Comparison of ENCODE assay signal across 1 cellular context in genomic region chr3:188153949-188154757, GRCh38.
A peak's percentile ranks its signal among the peaks of the same experiment; 100 is the strongest.
TF ChIP-seq lines count a peak whose summit lies in the region.

Gene LPP (plus strand): TSS chr3:188154157. CDS start chr3:188406121, 251,964 bp downstream.

TF ChIP-seq in HepG2, 621 proteins besides CTCF, POLR2A, EP300 and RAD21 (continued from another document and continues in another):
- peak; percentile 17; the same call in 1 of the 2 replicates for TF ChIP-seq SALL2 (CRISPR knock-in tag; IDR thresholded peaks at IDR 0.05)
- TF ChIP-seq XBP1 (CRISPR knock-in tag; IDR thresholded peaks at IDR 0.05): no peak
- TF ChIP-seq ZNF274 (CRISPR knock-in tag; IDR thresholded peaks at IDR 0.05): no peak
- no peak for TF ChIP-seq CSRNP2 (CRISPR knock-in tag; conservative IDR thresholded peaks at IDR 0.05; ENCODE audit: low read depth)
- no peak for TF ChIP-seq HOXD1 (CRISPR knock-in tag; IDR thresholded peaks at IDR 0.05)
- TF ChIP-seq PTBP1 (IDR thresholded peaks at IDR 0.05; ENCODE audit: low read depth, low read length, poor library complexity, severe bottlenecking): no peak
- no peak for TF ChIP-seq ZKSCAN1 (IDR thresholded peaks at IDR 0.05; ENCODE audit: low read length)
- no peak for TF ChIP-seq SOX6 (IDR thresholded peaks at IDR 0.05)
- TF ChIP-seq SOX6 (CRISPR knock-in tag; IDR thresholded peaks at IDR 0.05): no peak
- TF ChIP-seq ZNF121 (CRISPR knock-in tag; IDR thresholded peaks at IDR 0.05): 0 out of 2 replicates have a peak, but pooled peaks have one; percentile 15
- peak; percentile 0; the same call in 1 of the 2 replicates for TF ChIP-seq ATF3 (CRISPR knock-in tag; IDR thresholded peaks at IDR 0.05)
- TF ChIP-seq CBX1 (IDR thresholded peaks at IDR 0.05; ENCODE audit: low read depth): no peak
- no peak for TF ChIP-seq ZNF234 (CRISPR knock-in tag; conservative IDR thresholded peaks at IDR 0.05)
- TF ChIP-seq ZNF264 (CRISPR knock-in tag; IDR thresholded peaks at IDR 0.05): no peak
- TF ChIP-seq DMAP1 (CRISPR knock-in tag; IDR thresholded peaks at IDR 0.05): peak; percentile 11
- peak; percentile 45; the same call in 1 of the 2 replicates for TF ChIP-seq NFKB2 (CRISPR knock-in tag; IDR thresholded peaks at IDR 0.05; ENCODE audit: borderline replicate concordance)
- TF ChIP-seq KAT7 (CRISPR knock-in tag; IDR thresholded peaks at IDR 0.05; ENCODE audit: borderline replicate concordance): no peak
- TF ChIP-seq ZNF749 (CRISPR knock-in tag; IDR thresholded peaks at IDR 0.05; ENCODE audit: borderline replicate concordance): no peak
- no peak for TF ChIP-seq U2AF1 (optimal IDR thresholded peaks at IDR 0.05; ENCODE audit: low read depth, low read length)
- no peak for TF ChIP-seq ZKSCAN8 (CRISPR knock-in tag; IDR thresholded peaks at IDR 0.05; ENCODE audit: borderline replicate concordance)
- 0 out of 2 replicates have a peak, but pooled peaks have one; percentile 62 for TF ChIP-seq ZNF546 (CRISPR knock-in tag; conservative IDR thresholded peaks at IDR 0.05)
- TF ChIP-seq ZNF598 (CRISPR knock-in tag; IDR thresholded peaks at IDR 0.05; ENCODE audit: borderline replicate concordance): 0 out of 2 replicates have a peak, but pooled peaks have one; percentile 30
- no peak for TF ChIP-seq MAFF (IDR thresholded peaks at IDR 0.05; ENCODE audit: low read depth, low read length)
- no peak for TF ChIP-seq RNF2 (conservative IDR thresholded peaks at IDR 0.05; ENCODE audit: low read depth)
- 0 out of 2 replicates have a peak, but pooled peaks have one; percentile 43 for TF ChIP-seq TGIF2 (CRISPR knock-in tag; IDR thresholded peaks at IDR 0.05)
- TF ChIP-seq THYN1 (CRISPR knock-in tag; IDR thresholded peaks at IDR 0.05; ENCODE audit: borderline replicate concordance, low read depth): no peak
- no peak for TF ChIP-seq ZNF33B (CRISPR knock-in tag; IDR thresholded peaks at IDR 0.05)
- TF ChIP-seq ZNF609 (CRISPR knock-in tag; IDR thresholded peaks at IDR 0.05; ENCODE audit: borderline replicate concordance): peak; percentile 57; the same call in 1 of the 2 replicates
- TF ChIP-seq IRF2 (CRISPR knock-in tag; IDR thresholded peaks at IDR 0.05): peak; percentile 47; the same call in 1 of the 2 replicates
- 0 out of 2 replicates have a peak, but pooled peaks have one; percentile 41 for TF ChIP-seq SATB2 (CRISPR knock-in tag; IDR thresholded peaks at IDR 0.05)
- no peak for TF ChIP-seq RNF219 (CRISPR knock-in tag; IDR thresholded peaks at IDR 0.05)
- TF ChIP-seq REL (CRISPR knock-in tag; conservative IDR thresholded peaks at IDR 0.05): no peak
- TF ChIP-seq NFIC (IDR thresholded peaks at IDR 0.05; ENCODE audit: low read length): no peak
- no peak for TF ChIP-seq ZNF317 (CRISPR knock-in tag; IDR thresholded peaks at IDR 0.05)
- TF ChIP-seq ZNF629 (CRISPR knock-in tag; conservative IDR thresholded peaks at IDR 0.05): peak; percentile 99
- no peak for TF ChIP-seq ZNF432 (CRISPR knock-in tag; IDR thresholded peaks at IDR 0.05; ENCODE audit: borderline replicate concordance)
- no peak for TF ChIP-seq MLX (CRISPR knock-in tag; IDR thresholded peaks at IDR 0.05)
- no peak for TF ChIP-seq ZNF644 (CRISPR knock-in tag; IDR thresholded peaks at IDR 0.05; ENCODE audit: low read depth)
- no peak for TF ChIP-seq ZFP36 (IDR thresholded peaks at IDR 0.05; ENCODE audit: borderline replicate concordance, low read depth, low read length, partially characterized antibody)
- TF ChIP-seq FLYWCH1 (CRISPR knock-in tag; IDR thresholded peaks at IDR 0.05): no peak
- TF ChIP-seq IRF1 (CRISPR knock-in tag; IDR thresholded peaks at IDR 0.05; ENCODE audit: low read depth): no peak
- peak; percentile 36; the same call in 1 of the 2 replicates for TF ChIP-seq PAXIP1 (CRISPR knock-in tag; conservative IDR thresholded peaks at IDR 0.05)
- TF ChIP-seq ZNF788 (CRISPR knock-in tag; IDR thresholded peaks at IDR 0.05; ENCODE audit: borderline replicate concordance): no peak
- no peak for TF ChIP-seq ZSCAN5A (CRISPR knock-in tag; IDR thresholded peaks at IDR 0.05; ENCODE audit: borderline replicate concordance)
- no peak; the same call in 1 of the 2 replicates for TF ChIP-seq HDAC2 (CRISPR knock-in tag; IDR thresholded peaks at IDR 0.05)
- TF ChIP-seq ZNF232 (CRISPR knock-in tag; IDR thresholded peaks at IDR 0.05; ENCODE audit: borderline replicate concordance): no peak
- no peak for TF ChIP-seq TEF (CRISPR knock-in tag; IDR thresholded peaks at IDR 0.05)
- TF ChIP-seq ZNF451 (CRISPR knock-in tag; IDR thresholded peaks at IDR 0.05): 0 out of 2 replicates have a peak, but pooled peaks have one; percentile 26
- no peak for TF ChIP-seq SKIL (CRISPR knock-in tag; IDR thresholded peaks at IDR 0.05; ENCODE audit: borderline replicate concordance)
- TF ChIP-seq ZNF510 (CRISPR knock-in tag; IDR thresholded peaks at IDR 0.05; ENCODE audit: low read depth): no peak
